In genomic region chr1:53025778-53026131, GRCh38 we compare ENCODE assay signal across 1 cellular context.
TF ChIP-seq lines count a peak whose summit lies in the region.

No MANE protein-coding gene starts in this region.

TF ChIP-seq in IMR-90, 13 proteins besides CTCF, POLR2A, EP300 and RAD21 (continued from another document):
- TF ChIP-seq SMC3 (IDR thresholded peaks at IDR 0.05; ENCODE audit: low read depth, low read length) (no peak), BHLHE40 (IDR thresholded peaks at IDR 0.05; ENCODE audit: low read depth, low read length) (no peak), MXI1 (IDR thresholded peaks at IDR 0.05; ENCODE audit: borderline replicate concordance, low read depth, low read length) (no peak), CHD1 (IDR thresholded peaks at IDR 0.05; ENCODE audit: low read depth, low read length) (no peak), CEBPB (IDR thresholded peaks at IDR 0.05; ENCODE audit: low read depth, low read length) (no peak), MAZ (IDR thresholded peaks at IDR 0.05; ENCODE audit: borderline replicate concordance, low read depth, low read length) (no peak), RFX5 (IDR thresholded peaks at IDR 0.05; ENCODE audit: low read depth, low read length) (no peak), RCOR1 (IDR thresholded peaks at IDR 0.05; ENCODE audit: insufficient replicate concordance, low read length) (no peak)
